Comparison of ENCODE assay signal across 1 cellular context in the genomic region with DNA sequence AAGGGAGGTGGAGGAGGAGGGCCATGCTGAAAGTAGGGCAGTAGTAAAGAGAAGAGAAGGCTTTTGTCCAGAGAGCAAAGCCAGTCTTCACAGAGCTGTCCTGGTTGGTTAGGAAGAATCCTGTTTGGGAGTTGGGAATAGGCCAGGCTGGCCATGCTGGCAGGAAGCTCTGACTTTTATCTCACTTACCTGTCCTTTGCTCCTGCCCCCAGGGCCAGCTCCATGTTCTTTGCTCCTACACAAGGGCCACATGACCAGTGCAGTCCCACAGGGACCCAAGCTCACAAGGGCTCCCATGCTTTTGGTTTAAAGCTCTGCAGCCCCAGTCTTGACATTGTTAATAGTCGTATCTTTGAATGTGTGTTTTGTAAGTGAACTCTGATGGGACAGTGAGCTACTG.
TF ChIP-seq lines count a peak whose summit lies in the region.

No MANE protein-coding gene starts in this region.

TF ChIP-seq in liver, 16 proteins besides CTCF, POLR2A, EP300 and RAD21 (continued from another document):
- TF ChIP-seq, protein P1, sequence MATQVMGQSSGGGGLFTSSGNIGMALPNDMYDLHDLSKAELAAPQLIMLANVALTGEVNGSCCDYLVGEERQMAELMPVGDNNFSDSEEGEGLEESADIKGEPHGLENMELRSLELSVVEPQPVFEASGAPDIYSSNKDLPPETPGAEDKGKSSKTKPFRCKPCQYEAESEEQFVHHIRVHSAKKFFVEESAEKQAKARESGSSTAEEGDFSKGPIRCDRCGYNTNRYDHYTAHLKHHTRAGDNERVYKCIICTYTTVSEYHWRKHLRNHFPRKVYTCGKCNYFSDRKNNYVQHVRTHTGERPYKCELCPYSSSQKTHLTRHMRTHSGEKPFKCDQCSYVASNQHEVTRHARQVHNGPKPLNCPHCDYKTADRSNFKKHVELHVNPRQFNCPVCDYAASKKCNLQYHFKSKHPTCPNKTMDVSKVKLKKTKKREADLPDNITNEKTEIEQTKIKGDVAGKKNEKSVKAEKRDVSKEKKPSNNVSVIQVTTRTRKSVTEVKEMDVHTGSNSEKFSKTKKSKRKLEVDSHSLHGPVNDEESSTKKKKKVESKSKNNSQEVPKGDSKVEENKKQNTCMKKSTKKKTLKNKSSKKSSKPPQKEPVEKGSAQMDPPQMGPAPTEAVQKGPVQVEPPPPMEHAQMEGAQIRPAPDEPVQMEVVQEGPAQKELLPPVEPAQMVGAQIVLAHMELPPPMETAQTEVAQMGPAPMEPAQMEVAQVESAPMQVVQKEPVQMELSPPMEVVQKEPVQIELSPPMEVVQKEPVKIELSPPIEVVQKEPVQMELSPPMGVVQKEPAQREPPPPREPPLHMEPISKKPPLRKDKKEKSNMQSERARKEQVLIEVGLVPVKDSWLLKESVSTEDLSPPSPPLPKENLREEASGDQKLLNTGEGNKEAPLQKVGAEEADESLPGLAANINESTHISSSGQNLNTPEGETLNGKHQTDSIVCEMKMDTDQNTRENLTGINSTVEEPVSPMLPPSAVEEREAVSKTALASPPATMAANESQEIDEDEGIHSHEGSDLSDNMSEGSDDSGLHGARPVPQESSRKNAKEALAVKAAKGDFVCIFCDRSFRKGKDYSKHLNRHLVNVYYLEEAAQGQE (IDR thresholded peaks at IDR 0.05) = no peak
- TF ChIP-seq HNF4G (IDR thresholded peaks at IDR 0.05) (no peak), FOXA2 (IDR thresholded peaks at IDR 0.05) (no peak), GABPA (IDR thresholded peaks at IDR 0.05 in 1 of 2, conservative IDR thresholded peaks at IDR 0.05 in 1 of 2) (peak in 1 of 2 donors; percentile 14), YY1 (IDR thresholded peaks at IDR 0.05) (peak; percentile 51), HNF4A (conservative IDR thresholded peaks at IDR 0.05) (peak; percentile 48 to 82)
